2 cellular contexts compared by ENCODE assay signal in genomic region chr22:23773247-23774113, GRCh38.
TF ChIP-seq lines count a peak whose summit lies in the region.

No MANE protein-coding gene starts in this region.

TF ChIP-seq in SK-N-SH, 30 proteins besides CTCF, POLR2A, EP300 and RAD21 (continued from another document):
- TF ChIP-seq USF2 (IDR thresholded peaks at IDR 0.05; ENCODE audit: borderline replicate concordance, low read depth, low read length) = no peak
- no peak for TF ChIP-seq PBX3 (IDR thresholded peaks at IDR 0.05)

TF ChIP-seq in SK-N-SH treated with all-trans-retinoic acid at 6 μM for 48 hours, 23 proteins besides CTCF, POLR2A, EP300 and RAD21 (continued from another document):
- TF ChIP-seq CREB5 (CRISPR knock-in tag; IDR thresholded peaks at IDR 0.05; ENCODE audit: low read depth) = no peak
- no peak for TF ChIP-seq ZNF565 (CRISPR knock-in tag; conservative IDR thresholded peaks at IDR 0.05; ENCODE audit: low read depth)
- TF ChIP-seq SNAI2 (CRISPR knock-in tag; IDR thresholded peaks at IDR 0.05) = no peak
- TF ChIP-seq ISL1 (CRISPR knock-in tag; IDR thresholded peaks at IDR 0.05) = no peak
- TF ChIP-seq ARNTL (CRISPR knock-in tag; IDR thresholded peaks at IDR 0.05; ENCODE audit: borderline replicate concordance, low read depth) = no peak
- no peak for TF ChIP-seq ZNF8 (CRISPR knock-in tag; IDR thresholded peaks at IDR 0.05)
- TF ChIP-seq RARB (CRISPR knock-in tag; IDR thresholded peaks at IDR 0.05) = no peak
- TF ChIP-seq TOX (CRISPR knock-in tag; IDR thresholded peaks at IDR 0.05; ENCODE audit: borderline replicate concordance) = no peak
- TF ChIP-seq, protein P1, sequence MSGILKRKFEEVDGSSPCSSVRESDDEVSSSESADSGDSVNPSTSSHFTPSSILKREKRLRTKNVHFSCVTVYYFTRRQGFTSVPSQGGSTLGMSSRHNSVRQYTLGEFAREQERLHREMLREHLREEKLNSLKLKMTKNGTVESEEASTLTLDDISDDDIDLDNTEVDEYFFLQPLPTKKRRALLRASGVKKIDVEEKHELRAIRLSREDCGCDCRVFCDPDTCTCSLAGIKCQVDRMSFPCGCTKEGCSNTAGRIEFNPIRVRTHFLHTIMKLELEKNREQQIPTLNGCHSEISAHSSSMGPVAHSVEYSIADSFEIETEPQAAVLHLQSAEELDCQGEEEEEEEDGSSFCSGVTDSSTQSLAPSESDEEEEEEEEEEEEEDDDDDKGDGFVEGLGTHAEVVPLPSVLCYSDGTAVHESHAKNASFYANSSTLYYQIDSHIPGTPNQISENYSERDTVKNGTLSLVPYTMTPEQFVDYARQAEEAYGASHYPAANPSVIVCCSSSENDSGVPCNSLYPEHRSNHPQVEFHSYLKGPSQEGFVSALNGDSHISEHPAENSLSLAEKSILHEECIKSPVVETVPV (CRISPR knock-in tag; IDR thresholded peaks at IDR 0.05) = no peak
- TF ChIP-seq, protein P2, sequence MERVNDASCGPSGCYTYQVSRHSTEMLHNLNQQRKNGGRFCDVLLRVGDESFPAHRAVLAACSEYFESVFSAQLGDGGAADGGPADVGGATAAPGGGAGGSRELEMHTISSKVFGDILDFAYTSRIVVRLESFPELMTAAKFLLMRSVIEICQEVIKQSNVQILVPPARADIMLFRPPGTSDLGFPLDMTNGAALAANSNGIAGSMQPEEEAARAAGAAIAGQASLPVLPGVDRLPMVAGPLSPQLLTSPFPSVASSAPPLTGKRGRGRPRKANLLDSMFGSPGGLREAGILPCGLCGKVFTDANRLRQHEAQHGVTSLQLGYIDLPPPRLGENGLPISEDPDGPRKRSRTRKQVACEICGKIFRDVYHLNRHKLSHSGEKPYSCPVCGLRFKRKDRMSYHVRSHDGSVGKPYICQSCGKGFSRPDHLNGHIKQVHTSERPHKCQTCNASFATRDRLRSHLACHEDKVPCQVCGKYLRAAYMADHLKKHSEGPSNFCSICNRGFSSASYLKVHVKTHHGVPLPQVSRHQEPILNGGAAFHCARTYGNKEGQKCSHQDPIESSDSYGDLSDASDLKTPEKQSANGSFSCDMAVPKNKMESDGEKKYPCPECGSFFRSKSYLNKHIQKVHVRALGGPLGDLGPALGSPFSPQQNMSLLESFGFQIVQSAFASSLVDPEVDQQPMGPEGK (CRISPR knock-in tag; IDR thresholded peaks at IDR 0.05; ENCODE audit: borderline replicate concordance) = no peak
- TF ChIP-seq OSR1 (CRISPR knock-in tag; IDR thresholded peaks at IDR 0.05) = no peak
- no peak for TF ChIP-seq GLIS3 (CRISPR knock-in tag; IDR thresholded peaks at IDR 0.05)
